In the genomic region with DNA sequence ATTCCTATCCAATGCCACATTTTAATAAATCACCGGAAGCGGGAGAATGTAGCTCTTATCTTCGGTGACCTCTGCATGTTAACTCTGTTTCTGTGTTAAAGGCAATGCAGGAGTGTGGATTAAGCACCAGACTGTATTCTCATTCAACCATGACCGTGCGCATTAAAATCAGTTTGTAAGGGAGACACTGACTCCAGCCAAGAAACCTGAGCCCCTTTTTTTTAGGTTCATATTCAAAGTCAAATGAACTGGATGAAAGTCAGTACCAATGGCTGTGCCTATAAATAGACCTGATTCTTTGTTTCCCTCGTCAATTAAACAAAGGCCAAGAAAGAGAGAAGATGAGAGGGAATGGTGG, we compare ENCODE assay signal across 21 cellular contexts. TPM values are rescaled to one million over a fixed set of nuclear protein-coding genes. Genes with fewer than 3 reads are reported as not detected.
DNase-seq lines count a peak whose midpoint lies in the region; ATAC-seq and TF ChIP-seq lines count a peak whose summit lies in the region.
"Had no signal": no experiment of that assay in that cellular context is flagged by ENCODE, and none has a peak within 500 bp of the region (broad histone marks: within the 10 kb centered on the region; RNA-seq: fewer than 3 reads in every experiment).

No MANE protein-coding gene starts in this region.

- TF ChIP-seq CTCF in GM23338 (conservative IDR thresholded peaks at IDR 0.05; ENCODE audit: low read depth in 2 of 2), result no peak

- H4K20me1 ChIP-seq in GM23338 (replicated peaks; ENCODE audit: insufficient read depth), result no peaks in the 10 kb centered on the region

- H3K4me3 ChIP-seq in GM23338, result no peak overlapping the region
- H3K4me3 ChIP-seq: GM12878, heart right ventricle, right atrium auricular region, transverse colon had no signal

- peak; percentile 71 for ATAC-seq in GM23338
- ATAC-seq: activated naive CD4-positive, alpha-beta T cell treated with anti-CD3 and anti-CD28 coated beads, Interleukin-2, amount 50 U/mL, for 72 hours; activated T-cell treated with anti-CD3 and anti-CD28 coated beads, Interleukin-2, amount 50 U/mL, for 4 hours; GM12878; heart right ventricle had no signal

- H3K9me3 Mint-ChIP-seq in GM23338, result peaks cover 13% of the 10 kb centered on the region
- H3K9me3 Mint-ChIP-seq: activated CD4-positive, alpha-beta memory T cell treated with anti-CD3 and anti-CD28 coated beads for 36 hours; activated naive CD4-positive, alpha-beta T cell treated with anti-CD3 and anti-CD28 coated beads, Interleukin-2, amount 50 U/mL, for 72 hours; activated T-cell treated with anti-CD3 and anti-CD28 coated beads, Interleukin-2, amount 50 U/mL, for 4 hours had no signal

- H3K4me1 Mint-ChIP-seq in GM23338, result peaks cover 34% of the 10 kb centered on the region

- peaks cover 4% of the 10 kb centered on the region for H3K27me3 Mint-ChIP-seq in GM23338 (ENCODE audit: insufficient read depth, low read depth, poor library complexity)

- 0 out of 2 replicates have a peak, but pooled peaks cover 3% of the 10 kb centered on the region for H3K36me3 ChIP-seq in GM23338 (ENCODE audit: insufficient read depth)
- H3K36me3 ChIP-seq: heart right ventricle, right atrium auricular region, transverse colon had no signal

- peak overlapping the region; percentile 6 for H3K27ac Mint-ChIP-seq in GM23338
- H3K27ac Mint-ChIP-seq: activated CD4-positive, alpha-beta memory T cell treated with anti-CD3 and anti-CD28 coated beads for 36 hours; activated naive CD4-positive, alpha-beta T cell treated with anti-CD3 and anti-CD28 coated beads, Interleukin-2, amount 50 U/mL, for 72 hours had no signal

- no peak overlapping the region for H2AFZ ChIP-seq in GM23338

- H3K4me2 ChIP-seq in GM23338, result peak overlapping the region; percentile 21

- H3K79me2 ChIP-seq in GM23338 (replicated peaks; ENCODE audit: insufficient read depth), result no peaks in the 10 kb centered on the region

- 0 out of 3 replicates have a peak overlapping the region, but pooled peaks have one; percentile 2 for H3K4me3 Mint-ChIP-seq in GM23338
- H3K4me3 Mint-ChIP-seq: activated CD4-positive, alpha-beta memory T cell treated with anti-CD3 and anti-CD28 coated beads for 36 hours; activated T-cell treated with anti-CD3 and anti-CD28 coated beads, Interleukin-2, amount 50 U/mL, for 4 hours had no signal

- H3K27me3 ChIP-seq in GM23338 (ENCODE audit: insufficient read depth), result no peaks in the 10 kb centered on the region
- H3K27me3 ChIP-seq: right atrium auricular region, transverse colon had no signal

- peaks cover 3% of the 10 kb centered on the region; the same call in 1 of the 2 replicates for H3F3A ChIP-seq in GM23338 (replicated peaks; ENCODE audit: low read depth)

- peaks cover 23% of the 10 kb centered on the region for H3K4me1 ChIP-seq in GM23338 (ENCODE audit: insufficient read depth)
- H3K4me1 ChIP-seq: heart right ventricle, right atrium auricular region, transverse colon had no signal

- H3K9me2 ChIP-seq in GM23338 (ENCODE audit: insufficient read depth), result peaks cover 33% of the 10 kb centered on the region

- peak overlapping the region; percentile 53 for H3K27ac ChIP-seq in GM23338 (ENCODE audit: low read depth)
- H3K27ac ChIP-seq in epithelial cell of prostate, result peak overlapping the region; percentile 39
- H3K27ac ChIP-seq: heart right ventricle, right atrium auricular region, transverse colon had no signal

- peaks cover 21% of the 10 kb centered on the region for H3K36me3 Mint-ChIP-seq in GM23338 (ENCODE audit: low read depth)
- H3K36me3 Mint-ChIP-seq: activated CD4-positive, alpha-beta memory T cell treated with anti-CD3 and anti-CD28 coated beads for 36 hours; activated naive CD4-positive, alpha-beta T cell treated with anti-CD3 and anti-CD28 coated beads, Interleukin-2, amount 50 U/mL, for 72 hours had no signal

- DNase-seq in GM23338 (ENCODE audit: low spot score), result peak; percentile 46
- peak; percentile 70 for DNase-seq in NCI-H1105 (lab: John Stamatoyannopoulos, UW)
- DNase-seq in NCI-H69 (lab: John Stamatoyannopoulos, UW), result peak; percentile 89
- DNase-seq in epithelial cell of prostate (ENCODE audit: low read depth, low spot score), result no peak
- DNase-seq in hypothalamus (lab: John Stamatoyannopoulos, UW), result no peak
- no peak for DNase-seq in cerebellum (ENCODE audit: low spot score)
- DNase-seq in activated naive CD4-positive, alpha-beta T cell treated with anti-CD3 and anti-CD28 coated beads, Interleukin-2, amount 50 U/mL, for 16 hours, result no peak
- DNase-seq in H4 (ENCODE audit: low spot score), result no peak
- DNase-seq: activated CD4-positive, alpha-beta memory T cell treated with anti-CD3 and anti-CD28 coated beads for 36 hours; activated T-cell treated with anti-CD3 and anti-CD28 coated beads, Interleukin-2, amount 50 U/mL, for 4 hours; AML-193; GDM1; heart right ventricle; midbrain; NCI-H1048; stimulated activated naive CD4-positive, alpha-beta T cell treated with Interleukin-2 at 50 U/mL for 16 hours; transverse colon had no signal

TF ChIP-seq in GM23338, 12 proteins besides CTCF, POLR2A, EP300 and RAD21 (continues in another document):
- TF ChIP-seq CREB1 (CRISPR knock-in tag; IDR thresholded peaks at IDR 0.05; ENCODE audit: low read depth) (no peak), POLR2AphosphoS5 (IDR thresholded peaks at IDR 0.05; ENCODE audit: low read depth) (no peak)
- TF ChIP-seq, protein P1, sequence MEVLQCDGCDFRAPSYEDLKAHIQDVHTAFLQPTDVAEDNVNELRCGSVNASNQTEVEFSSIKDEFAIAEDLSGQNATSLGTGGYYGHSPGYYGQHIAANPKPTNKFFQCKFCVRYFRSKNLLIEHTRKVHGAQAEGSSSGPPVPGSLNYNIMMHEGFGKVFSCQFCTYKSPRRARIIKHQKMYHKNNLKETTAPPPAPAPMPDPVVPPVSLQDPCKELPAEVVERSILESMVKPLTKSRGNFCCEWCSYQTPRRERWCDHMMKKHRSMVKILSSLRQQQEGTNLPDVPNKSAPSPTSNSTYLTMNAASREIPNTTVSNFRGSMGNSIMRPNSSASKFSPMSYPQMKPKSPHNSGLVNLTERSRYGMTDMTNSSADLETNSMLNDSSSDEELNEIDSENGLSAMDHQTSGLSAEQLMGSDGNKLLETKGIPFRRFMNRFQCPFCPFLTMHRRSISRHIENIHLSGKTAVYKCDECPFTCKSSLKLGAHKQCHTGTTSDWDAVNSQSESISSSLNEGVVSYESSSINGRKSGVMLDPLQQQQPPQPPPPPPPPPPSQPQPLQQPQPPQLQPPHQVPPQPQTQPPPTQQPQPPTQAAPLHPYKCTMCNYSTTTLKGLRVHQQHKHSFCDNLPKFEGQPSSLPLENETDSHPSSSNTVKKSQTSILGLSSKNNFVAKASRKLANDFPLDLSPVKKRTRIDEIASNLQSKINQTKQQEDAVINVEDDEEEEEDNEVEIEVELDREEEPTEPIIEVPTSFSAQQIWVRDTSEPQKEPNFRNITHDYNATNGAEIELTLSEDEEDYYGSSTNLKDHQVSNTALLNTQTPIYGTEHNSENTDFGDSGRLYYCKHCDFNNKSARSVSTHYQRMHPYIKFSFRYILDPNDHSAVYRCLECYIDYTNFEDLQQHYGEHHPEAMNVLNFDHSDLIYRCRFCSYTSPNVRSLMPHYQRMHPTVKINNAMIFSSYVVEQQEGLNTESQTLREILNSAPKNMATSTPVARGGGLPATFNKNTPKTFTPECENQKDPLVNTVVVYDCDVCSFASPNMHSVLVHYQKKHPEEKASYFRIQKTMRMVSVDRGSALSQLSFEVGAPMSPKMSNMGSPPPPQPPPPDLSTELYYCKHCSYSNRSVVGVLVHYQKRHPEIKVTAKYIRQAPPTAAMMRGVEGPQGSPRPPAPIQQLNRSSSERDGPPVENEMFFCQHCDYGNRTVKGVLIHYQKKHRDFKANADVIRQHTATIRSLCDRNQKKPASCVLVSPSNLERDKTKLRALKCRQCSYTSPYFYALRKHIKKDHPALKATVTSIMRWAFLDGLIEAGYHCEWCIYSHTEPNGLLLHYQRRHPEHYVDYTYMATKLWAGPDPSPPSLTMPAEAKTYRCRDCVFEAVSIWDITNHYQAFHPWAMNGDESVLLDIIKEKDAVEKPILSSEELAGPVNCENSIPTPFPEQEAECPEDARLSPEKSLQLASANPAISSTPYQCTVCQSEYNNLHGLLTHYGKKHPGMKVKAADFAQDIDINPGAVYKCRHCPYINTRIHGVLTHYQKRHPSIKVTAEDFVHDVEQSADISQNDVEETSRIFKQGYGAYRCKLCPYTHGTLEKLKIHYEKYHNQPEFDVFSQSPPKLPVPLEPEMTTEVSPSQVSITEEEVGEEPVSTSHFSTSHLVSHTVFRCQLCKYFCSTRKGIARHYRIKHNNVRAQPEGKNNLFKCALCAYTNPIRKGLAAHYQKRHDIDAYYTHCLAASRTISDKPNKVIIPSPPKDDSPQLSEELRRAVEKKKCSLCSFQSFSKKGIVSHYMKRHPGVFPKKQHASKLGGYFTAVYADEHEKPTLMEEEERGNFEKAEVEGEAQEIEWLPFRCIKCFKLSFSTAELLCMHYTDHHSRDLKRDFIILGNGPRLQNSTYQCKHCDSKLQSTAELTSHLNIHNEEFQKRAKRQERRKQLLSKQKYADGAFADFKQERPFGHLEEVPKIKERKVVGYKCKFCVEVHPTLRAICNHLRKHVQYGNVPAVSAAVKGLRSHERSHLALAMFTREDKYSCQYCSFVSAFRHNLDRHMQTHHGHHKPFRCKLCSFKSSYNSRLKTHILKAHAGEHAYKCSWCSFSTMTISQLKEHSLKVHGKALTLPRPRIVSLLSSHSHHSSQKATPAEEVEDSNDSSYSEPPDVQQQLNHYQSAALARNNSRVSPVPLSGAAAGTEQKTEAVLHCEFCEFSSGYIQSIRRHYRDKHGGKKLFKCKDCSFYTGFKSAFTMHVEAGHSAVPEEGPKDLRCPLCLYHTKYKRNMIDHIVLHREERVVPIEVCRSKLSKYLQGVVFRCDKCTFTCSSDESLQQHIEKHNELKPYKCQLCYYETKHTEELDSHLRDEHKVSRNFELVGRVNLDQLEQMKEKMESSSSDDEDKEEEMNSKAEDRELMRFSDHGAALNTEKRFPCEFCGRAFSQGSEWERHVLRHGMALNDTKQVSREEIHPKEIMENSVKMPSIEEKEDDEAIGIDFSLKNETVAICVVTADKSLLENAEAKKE (CRISPR knock-in tag; IDR thresholded peaks at IDR 0.05), result no peak

RNA-seq across cellular contexts. Expression of a gene that starts 32.2 kb away (rescaled TPM):
- total RNA-seq in GM23338 (2014; rRNA removed; shearing (Covaris generic)), result not detected in 2 replicates
- not detected in 2 replicates for polyA plus RNA-seq in GM23338 (2016; fragmentation: Nextera tagmentation; extraction: Ambion mirVana)
- not detected for total RNA-seq in cerebellum
- not detected in 2 replicates for total RNA-seq in H4 (2014; rRNA removed; shearing (Covaris generic))
- total RNA-seq: activated CD4-positive, alpha-beta memory T cell treated with anti-CD3 and anti-CD28 coated beads for 36 hours; activated naive CD4-positive, alpha-beta T cell treated with anti-CD3 and anti-CD28 coated beads, Interleukin-2, amount 50 U/mL, for 72 hours; activated T-cell treated with anti-CD3 and anti-CD28 coated beads, Interleukin-2, amount 50 U/mL, for 4 hours; bronchial epithelial cell; GM12878; right atrium auricular region; transverse colon had no signal
- polyA plus RNA-seq: GM12878 had no signal

Comparison
In these comparisons a context has a peak if more than half of its experiments do, and no peak if none do; other contexts are left out.
1. DNase-seq: peak in GM23338 (single experiment), NCI-H1105 (single experiment) and NCI-H69 (single experiment); none in epithelial cell of prostate (single experiment), hypothalamus (0 of 51), cerebellum (single experiment), activated naive CD4-positive, alpha-beta T cell treated with anti-CD3 and anti-CD28 coated beads, Interleukin-2, amount 50 U/mL, for 16 hours (single experiment) and H4 (single experiment).